In genomic region chr7:29620531-29620930, GRCh38 we compare ENCODE assay signal across 2 cellular contexts.
TF ChIP-seq lines count a peak whose summit lies in the region.

No MANE protein-coding gene starts in this region.

TF ChIP-seq in H1, 55 proteins besides CTCF, POLR2A, EP300 and RAD21:
- no peak for TF ChIP-seq SIX5 (IDR thresholded peaks at IDR 0.05; ENCODE audit: low read depth, low read length)

TF ChIP-seq in HepG2, 621 proteins besides CTCF, POLR2A, EP300 and RAD21:
- TF ChIP-seq HNRNPLL (IDR thresholded peaks at IDR 0.05; ENCODE audit: low read depth, low read length, poor library complexity, severe bottlenecking) (no peak), ZNF329 (CRISPR knock-in tag; IDR thresholded peaks at IDR 0.05; ENCODE audit: low read depth) (no peak), ZNF253 (CRISPR knock-in tag; IDR thresholded peaks at IDR 0.05; ENCODE audit: borderline replicate concordance) (no peak), ARHGAP35 (CRISPR knock-in tag; IDR thresholded peaks at IDR 0.05; ENCODE audit: borderline replicate concordance) (no peak), ERF (CRISPR knock-in tag; IDR thresholded peaks at IDR 0.05) (no peak), ZMAT3 (CRISPR knock-in tag; conservative IDR thresholded peaks at IDR 0.05) (no peak), ZNF318 (CRISPR knock-in tag; IDR thresholded peaks at IDR 0.05) (no peak), TERF1 (CRISPR knock-in tag; IDR thresholded peaks at IDR 0.05) (no peak), SNRNP70 (IDR thresholded peaks at IDR 0.05; ENCODE audit: low read depth, low read length) (no peak), FOXP4 (CRISPR knock-in tag; IDR thresholded peaks at IDR 0.05) (no peak)
